9 cellular contexts compared by ENCODE assay signal in the genomic region with DNA sequence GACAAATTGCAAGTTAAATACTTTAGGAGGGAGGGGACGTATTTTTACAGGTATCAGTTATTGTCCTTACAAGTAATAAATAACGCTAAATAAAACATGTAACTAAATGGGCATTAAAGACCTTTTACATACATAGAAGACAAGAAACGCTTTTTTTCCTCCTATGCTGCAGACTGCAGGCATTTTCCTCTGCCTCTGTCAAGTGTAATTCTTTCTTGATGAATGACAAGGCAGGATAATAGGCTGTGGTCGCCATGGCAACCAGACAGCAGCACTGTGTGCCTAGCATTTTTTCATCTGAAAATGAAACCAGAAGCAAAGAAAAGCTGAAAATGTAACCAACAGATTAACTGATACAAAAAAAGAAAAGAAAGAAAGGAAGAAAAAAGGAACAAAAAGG. TPM values are rescaled to one million over a fixed set of nuclear protein-coding genes. Genes with fewer than 3 reads are reported as not detected.
A peak's percentile ranks its signal among the peaks of the same experiment; 100 is the strongest.
DNase-seq lines count a peak whose midpoint lies in the region; ATAC-seq and TF ChIP-seq lines count a peak whose summit lies in the region.
"Had no signal": no experiment of that assay in that cellular context is flagged by ENCODE, and none has a peak within 500 bp of the region (broad histone marks: within the 10 kb centered on the region; RNA-seq: fewer than 3 reads in every experiment).

No MANE protein-coding gene starts in this region.

- POLR2A ChIA-PET in MCF 10A (lab: Yijun Ruan, JAX): interaction anchor here (0.7 to 1.5 kb wide), 3 partner anchors 17 to 41 kb away, joined by 3 read pairs; no protein-coding TSS in a partner anchor

- no peak overlapping the region for H3K4me3 Mint-ChIP-seq in MCF 10A (ENCODE audit: unreplicated experiment)
- H3K4me3 Mint-ChIP-seq: activated naive CD8-positive, alpha-beta T cell had no signal

- BruUV-seq in MCF 10A (replicated peaks; lab: Mats Ljungman, UMichigan): no TSS peak

- peak overlapping the region; percentile 21 for H3K27ac Mint-ChIP-seq in MCF 10A (ENCODE audit: low read depth, unreplicated experiment)
- H3K27ac Mint-ChIP-seq: activated naive CD8-positive, alpha-beta T cell had no signal

- H3K4me1 Mint-ChIP-seq in MCF 10A (ENCODE audit: insufficient read depth, unreplicated experiment): peaks cover 8% of the 10 kb centered on the region

- CTCF ChIA-PET in MCF 10A (lab: Yijun Ruan, JAX): interaction anchor here (0.6 kb wide), 1 partner anchor 370 kb away, joined by 3 read pairs; no protein-coding TSS in a partner anchor

- peaks cover 8% of the 10 kb centered on the region for H3K9me3 Mint-ChIP-seq in MCF 10A (ENCODE audit: unreplicated experiment)

- no peak for ATAC-seq in GM21723 (IDR thresholded peaks at IDR 0.05; ENCODE audit: unreplicated experiment)
- no peak for ATAC-seq in HG03460 (IDR thresholded peaks at IDR 0.05; ENCODE audit: unreplicated experiment)
- no peak for ATAC-seq in HG03442 (IDR thresholded peaks at IDR 0.05; ENCODE audit: unreplicated experiment)
- ATAC-seq in HG03520 (IDR thresholded peaks at IDR 0.05; ENCODE audit: unreplicated experiment): no peak

- DNase-seq in DMS79 treated with DMSO at 0.1 percent for 48 hours (lab: John Stamatoyannopoulos, UW): peak; percentile 67
- DNase-seq in NCI-H1092 (lab: John Stamatoyannopoulos, UW): peak; percentile 18
- DNase-seq in MCF 10A (ENCODE audit: unreplicated experiment): peak; percentile 47
- peak; percentile 84 for DNase-seq in kidney tubule cell (ENCODE audit: low spot score)

- H3K36me3 Mint-ChIP-seq in MCF 10A (ENCODE audit: insufficient read depth, unreplicated experiment): peaks cover 10% of the 10 kb centered on the region
- H3K36me3 Mint-ChIP-seq: activated naive CD8-positive, alpha-beta T cell had no signal

- TF ChIP-seq CTCF in MCF 10A (IDR thresholded peaks at IDR 0.05; ENCODE audit: unreplicated experiment): no peak

- intact Hi-C loops in MCF 10A (cut with micrococcal nuclease): no loop called here

- no peaks in the 10 kb centered on the region for H3K27me3 Mint-ChIP-seq in MCF 10A (ENCODE audit: insufficient read depth, unreplicated experiment)

RNA-seq across cellular contexts. Expression of gene BLID, which starts 46.1 kb away (rescaled TPM):
- 4.1 and 4.5 TPM in 2 replicates for total RNA-seq in MCF 10A (2022)

Comparison
In these comparisons a context has a peak if more than half of its experiments do, and no peak if none do; other contexts are left out.
1. DNase-seq: peak in every context shown above with its lines; median percentile 84 in kidney tubule cell; 67 in DMS79 treated with DMSO at 0.1 percent for 48 hours; 47 in MCF 10A; 18 in NCI-H1092.